7 cellular contexts compared by ENCODE assay signal in the genomic region with DNA sequence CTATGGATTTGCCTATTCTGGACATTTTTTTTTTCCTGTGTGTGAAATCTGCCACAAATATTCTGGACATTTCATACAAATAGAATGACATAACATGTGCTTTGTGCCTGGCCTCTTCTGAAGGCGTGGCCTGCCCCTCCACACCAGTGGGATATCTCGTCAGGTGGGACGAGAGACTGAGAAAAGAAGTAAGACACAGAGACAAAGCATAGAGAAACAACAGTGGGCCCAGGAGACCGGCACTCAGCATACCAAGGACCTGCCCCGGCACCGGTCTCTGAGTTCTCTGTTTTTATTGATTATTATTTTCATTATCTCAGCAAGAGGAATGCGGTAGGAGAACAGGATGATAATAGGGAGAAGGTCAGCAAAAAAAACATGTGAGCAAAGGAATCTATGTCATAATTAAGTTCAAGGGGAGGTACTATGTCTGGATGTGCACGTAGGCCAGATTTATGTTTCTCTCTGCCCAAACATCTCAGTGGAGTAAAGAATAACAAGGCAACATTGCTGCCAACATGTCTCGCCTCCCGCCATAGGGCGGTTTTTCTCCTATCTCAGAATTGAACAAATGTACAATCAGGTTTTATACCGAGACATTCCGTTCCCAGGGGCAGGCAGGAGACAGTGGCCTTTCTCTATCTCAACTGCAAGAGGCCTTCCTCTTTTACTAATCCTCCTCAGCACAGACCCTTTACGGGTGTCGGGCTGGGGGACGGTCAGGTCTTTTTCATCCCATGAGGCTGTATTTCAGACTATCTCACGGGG. TPM values are rescaled to one million over a fixed set of nuclear protein-coding genes. Genes with fewer than 3 reads are reported as not detected.
"Had no signal": no experiment of that assay in that cellular context is flagged by ENCODE, and none has a peak within 500 bp of the region (broad histone marks: within the 10 kb centered on the region; RNA-seq: fewer than 3 reads in every experiment).

No MANE protein-coding gene starts in this region.

RNA-seq across cellular contexts. Expression of a gene that starts 48.5 kb away (rescaled TPM):
- total RNA-seq: activated B cell treated with CpG ODN at 0.5 μM for 24 hours; activated naive CD4-positive, alpha-beta T cell treated with anti-CD3 and anti-CD28 coated beads for 36 hours; activated naive CD8-positive, alpha-beta T cell treated with anti-CD3 and anti-CD28 coated beads for 36 hours; activated T-cell treated with anti-CD3 and anti-CD28 coated beads, Interleukin-2, amount 50 U/mL, for 4 hours; adrenal gland; breast epithelium had no signal
- polyA plus RNA-seq: aorta had no signal
